Comparison of ENCODE assay signal across 37 cellular contexts in the genomic region with DNA sequence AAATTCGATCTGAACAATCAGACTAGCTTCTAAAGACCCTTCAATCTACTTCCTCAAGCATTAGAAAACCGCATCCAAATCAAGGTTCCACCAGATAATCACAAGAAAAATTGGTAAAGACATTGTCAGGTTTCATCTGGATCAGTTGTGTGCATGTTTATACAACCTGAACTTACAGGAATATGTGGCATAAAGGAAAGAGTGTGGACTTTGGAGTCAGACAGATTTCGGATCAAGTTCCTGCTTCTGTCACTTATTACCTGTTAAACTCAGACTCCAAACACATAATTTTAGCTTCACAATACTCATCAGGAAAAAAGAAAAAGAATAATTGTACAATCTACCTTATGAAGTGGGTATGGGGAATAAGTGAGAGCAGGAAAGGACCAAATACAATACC.
"Had no signal": no experiment of that assay in that cellular context is flagged by ENCODE, and none has a peak within 500 bp of the region (broad histone marks: within the 10 kb centered on the region; RNA-seq: fewer than 3 reads in every experiment).

No MANE protein-coding gene starts in this region.

- H3K9me3 Mint-ChIP-seq: activated B cell treated with CpG ODN at 0.5 μM for 24 hours; activated CD4-positive, alpha-beta memory T cell treated with anti-CD3 and anti-CD28 coated beads for 36 hours; activated CD4-positive, alpha-beta T cell treated with anti-CD3 and anti-CD28 coated beads, Interleukin-2, amount 10 ng/mL, durations not matched to agents 24 days and 14 days; activated CD8-positive, alpha-beta T cell treated with anti-CD3 and anti-CD28 coated beads for 36 hours; activated naive CD4-positive, alpha-beta T cell treated with anti-CD3 and anti-CD28 coated beads for 36 hours; activated naive CD4-positive, alpha-beta T cell treated with anti-CD3 and anti-CD28 coated beads, Interleukin-2, amount 50 U/mL, for 72 hours; activated naive CD8-positive, alpha-beta T cell treated with anti-CD3 and anti-CD28 coated beads for 36 hours; activated T-cell treated with anti-CD3 and anti-CD28 coated beads, Interleukin-2, amount 50 U/mL, for 4 hours; activated T-helper 1 cell treated with anti-CD3 and anti-CD28 coated beads, Interleukin-12 subunit alpha, Interleukin-12 subunit beta, Interleukin-2, Interleukin-4 antibody, amounts not matched to agents 30 ng/mL and 10 ng/mL and 1 ng/mL, durations not matched to agents 14 hours and 24 hours and 36 hours; activated T-helper 17 cell treated with anti-CD3 and anti-CD28 coated beads, Interleukin-2, amount 50 U/mL, for 72 hours; T-helper 1 cell treated with Interleukin-12 subunit alpha and Interleukin-12 subunit beta and Interleukin-4 antibody, amounts not matched to agents 30 μg/mL and 1 μg/mL, for 36 hours; T-helper 2 cell treated with Interferon-gamma antibody and Interleukin-4, amounts not matched to agents 5 μg/mL and 100 μg/mL, for 36 hours had no signal

- H3K4me3 Mint-ChIP-seq: activated B cell treated with CpG ODN at 0.5 μM for 24 hours; activated CD4-positive, alpha-beta memory T cell treated with anti-CD3 and anti-CD28 coated beads for 36 hours; activated CD4-positive, alpha-beta T cell treated with anti-CD3 and anti-CD28 coated beads, Interleukin-2, amount 10 ng/mL, durations not matched to agents 24 days and 14 days; activated CD8-positive, alpha-beta T cell treated with anti-CD3 and anti-CD28 coated beads for 36 hours; activated naive CD4-positive, alpha-beta T cell treated with anti-CD3 and anti-CD28 coated beads for 36 hours; activated naive CD8-positive, alpha-beta T cell treated with anti-CD3 and anti-CD28 coated beads for 36 hours; activated T-cell treated with anti-CD3 and anti-CD28 coated beads, Interleukin-2, amount 50 U/mL, for 4 hours; activated T-cell treated with anti-CD3 and anti-CD28 coated beads, Interleukin-2, amount 50 U/mL, for 72 hours; activated T-helper 1 cell treated with anti-CD3 and anti-CD28 coated beads, Interleukin-12 subunit alpha, Interleukin-12 subunit beta, Interleukin-2, Interleukin-4 antibody, amounts not matched to agents 30 ng/mL and 10 ng/mL and 1 ng/mL, durations not matched to agents 14 hours and 24 hours and 36 hours; activated T-helper 17 cell treated with anti-CD3 and anti-CD28 coated beads, Interleukin-2, amount 50 U/mL, for 72 hours; T-helper 1 cell treated with Interleukin-12 subunit alpha and Interleukin-12 subunit beta and Interleukin-4 antibody, amounts not matched to agents 30 μg/mL and 1 μg/mL, for 36 hours; T-helper 2 cell treated with Interferon-gamma antibody and Interleukin-4, amounts not matched to agents 5 μg/mL and 100 μg/mL, for 36 hours had no signal

- H3K36me3 ChIP-seq: adrenal gland, brain microvascular endothelial cell, breast epithelium had no signal

- H3K27me3 ChIP-seq: adrenal gland, body of pancreas, brain microvascular endothelial cell, breast epithelium had no signal

- H3K27ac ChIP-seq: adrenal gland, body of pancreas, brain microvascular endothelial cell, breast epithelium, VCaP had no signal

- DNase-seq: activated B cell treated with CpG ODN at 0.5 μM for 24 hours; activated CD4-positive, alpha-beta memory T cell treated with anti-CD3 and anti-CD28 coated beads for 36 hours; activated CD4-positive, alpha-beta T cell treated with anti-CD3 and anti-CD28 coated beads for 4 hours; activated CD4-positive, alpha-beta T cell treated with anti-CD3 and anti-CD28 coated beads, Interleukin-2, amount 10 ng/mL, durations not matched to agents 24 days and 14 days; activated CD4-positive, alpha-beta T cell treated with anti-CD3 and anti-CD28 coated beads, Interleukin-2, amount 50 U/mL, for 1 hour; activated CD4-positive, alpha-beta T cell treated with anti-CD3 and anti-CD28 coated beads, Interleukin-2, amount 50 U/mL, for 4 hours; activated CD4-positive, CD25-positive, alpha-beta regulatory T cell treated with anti-CD3 and anti-CD28 coated beads, Interleukin-2, amount 50 U/mL, for 72 hours; activated CD8-positive, alpha-beta memory T cell treated with anti-CD3 and anti-CD28 coated beads, Interleukin-2, amount 50 U/mL, for 4 hours; activated CD8-positive, alpha-beta T cell treated with anti-CD3 and anti-CD28 coated beads for 36 hours; activated effector memory CD4-positive, alpha-beta T cell treated with anti-CD3 and anti-CD28 coated beads, Interleukin-2, amount 50 U/mL, for 16 hours; activated gamma-delta T cell treated with Interleukin-2 at 50 U/mL for 16 hours; activated naive CD4-positive, alpha-beta T cell; activated naive CD4-positive, alpha-beta T cell treated with anti-CD3 and anti-CD28 coated beads for 36 hours; activated naive CD4-positive, alpha-beta T cell treated with anti-CD3 and anti-CD28 coated beads, Interleukin-2, amount 50 U/mL, for 16 hours; activated naive CD8-positive, alpha-beta T cell treated with anti-CD3 and anti-CD28 coated beads for 36 hours; activated T-cell treated with anti-CD3 and anti-CD28 coated beads for 4 hours; activated T-cell treated with anti-CD3 and anti-CD28 coated beads, Interleukin-2, amount 50 U/mL, for 1 hour; activated T-cell treated with anti-CD3 and anti-CD28 coated beads, Interleukin-2, amount 50 U/mL, for 4 hours; activated T-cell treated with anti-CD3 and anti-CD28 coated beads, Interleukin-2, amount 50 U/mL, for 72 hours; adrenal gland; amniotic stem cell; aorta; body of pancreas; brain microvascular endothelial cell; SW 1271; T-helper 1 cell; T-helper 2 cell; T-helper 9 cell had no signal

- FAIRE-seq: astrocyte, TTC549 had no signal

- H3K4me1 ChIP-seq: adrenal gland, body of pancreas, breast epithelium had no signal

- H3K36me3 Mint-ChIP-seq: activated CD4-positive, alpha-beta memory T cell treated with anti-CD3 and anti-CD28 coated beads for 36 hours; activated naive CD4-positive, alpha-beta T cell treated with anti-CD3 and anti-CD28 coated beads, Interleukin-2, amount 50 U/mL, for 72 hours; activated naive CD8-positive, alpha-beta T cell treated with anti-CD3 and anti-CD28 coated beads for 36 hours had no signal

- ATAC-seq: activated CD8-positive, alpha-beta T cell treated with anti-CD3 and anti-CD28 coated beads for 36 hours; activated naive CD4-positive, alpha-beta T cell treated with anti-CD3 and anti-CD28 coated beads, Interleukin-2, amount 50 U/mL, for 72 hours; activated T-cell treated with anti-CD3 and anti-CD28 coated beads, Interleukin-2, amount 50 U/mL, for 4 hours; activated T-cell treated with anti-CD3 and anti-CD28 coated beads, Interleukin-2, amount 50 U/mL, for 72 hours; activated T-helper 17 cell treated with anti-CD3 and anti-CD28 coated beads, Interleukin-2, amount 50 U/mL, for 72 hours; body of pancreas had no signal

- H3K4me3 ChIP-seq: adrenal gland, body of pancreas, breast epithelium had no signal

- H3K4me1 Mint-ChIP-seq: activated B cell treated with CpG ODN at 0.5 μM for 24 hours; activated CD4-positive, alpha-beta T cell treated with anti-CD3 and anti-CD28 coated beads, Interleukin-2, amount 10 ng/mL, durations not matched to agents 24 days and 14 days; activated T-helper 17 cell treated with anti-CD3 and anti-CD28 coated beads, Interleukin-2, amount 50 U/mL, for 72 hours had no signal

- H3K27me3 Mint-ChIP-seq: activated CD4-positive, alpha-beta memory T cell treated with anti-CD3 and anti-CD28 coated beads for 36 hours; activated CD4-positive, alpha-beta T cell treated with anti-CD3 and anti-CD28 coated beads, Interleukin-2, amount 10 ng/mL, durations not matched to agents 24 days and 14 days; activated T-helper 17 cell treated with anti-CD3 and anti-CD28 coated beads, Interleukin-2, amount 50 U/mL, for 72 hours had no signal

- H3K9me3 ChIP-seq: adrenal gland, body of pancreas, breast epithelium had no signal

- H3K27ac Mint-ChIP-seq: activated B cell treated with CpG ODN at 0.5 μM for 24 hours; activated CD4-positive, alpha-beta memory T cell treated with anti-CD3 and anti-CD28 coated beads for 36 hours; activated CD4-positive, alpha-beta T cell treated with anti-CD3 and anti-CD28 coated beads, Interleukin-2, amount 10 ng/mL, durations not matched to agents 24 days and 14 days; activated CD8-positive, alpha-beta T cell treated with anti-CD3 and anti-CD28 coated beads for 36 hours; activated naive CD4-positive, alpha-beta T cell treated with anti-CD3 and anti-CD28 coated beads for 36 hours; activated naive CD4-positive, alpha-beta T cell treated with anti-CD3 and anti-CD28 coated beads, Interleukin-2, amount 50 U/mL, for 72 hours; activated naive CD8-positive, alpha-beta T cell treated with anti-CD3 and anti-CD28 coated beads for 36 hours; activated T-cell treated with anti-CD3 and anti-CD28 coated beads, Interleukin-2, amount 50 U/mL, for 72 hours; activated T-helper 1 cell treated with anti-CD3 and anti-CD28 coated beads, Interleukin-12 subunit alpha, Interleukin-12 subunit beta, Interleukin-2, Interleukin-4 antibody, amounts not matched to agents 30 ng/mL and 10 ng/mL and 1 ng/mL, durations not matched to agents 14 hours and 24 hours and 36 hours; activated T-helper 17 cell treated with anti-CD3 and anti-CD28 coated beads, Interleukin-2, amount 50 U/mL, for 72 hours; T-helper 1 cell treated with Interleukin-12 subunit alpha and Interleukin-12 subunit beta and Interleukin-4 antibody, amounts not matched to agents 30 μg/mL and 1 μg/mL, for 36 hours; T-helper 2 cell treated with Interferon-gamma antibody and Interleukin-4, amounts not matched to agents 5 μg/mL and 100 μg/mL, for 36 hours had no signal
